8 cellular contexts compared by ENCODE assay signal in the genomic region with DNA sequence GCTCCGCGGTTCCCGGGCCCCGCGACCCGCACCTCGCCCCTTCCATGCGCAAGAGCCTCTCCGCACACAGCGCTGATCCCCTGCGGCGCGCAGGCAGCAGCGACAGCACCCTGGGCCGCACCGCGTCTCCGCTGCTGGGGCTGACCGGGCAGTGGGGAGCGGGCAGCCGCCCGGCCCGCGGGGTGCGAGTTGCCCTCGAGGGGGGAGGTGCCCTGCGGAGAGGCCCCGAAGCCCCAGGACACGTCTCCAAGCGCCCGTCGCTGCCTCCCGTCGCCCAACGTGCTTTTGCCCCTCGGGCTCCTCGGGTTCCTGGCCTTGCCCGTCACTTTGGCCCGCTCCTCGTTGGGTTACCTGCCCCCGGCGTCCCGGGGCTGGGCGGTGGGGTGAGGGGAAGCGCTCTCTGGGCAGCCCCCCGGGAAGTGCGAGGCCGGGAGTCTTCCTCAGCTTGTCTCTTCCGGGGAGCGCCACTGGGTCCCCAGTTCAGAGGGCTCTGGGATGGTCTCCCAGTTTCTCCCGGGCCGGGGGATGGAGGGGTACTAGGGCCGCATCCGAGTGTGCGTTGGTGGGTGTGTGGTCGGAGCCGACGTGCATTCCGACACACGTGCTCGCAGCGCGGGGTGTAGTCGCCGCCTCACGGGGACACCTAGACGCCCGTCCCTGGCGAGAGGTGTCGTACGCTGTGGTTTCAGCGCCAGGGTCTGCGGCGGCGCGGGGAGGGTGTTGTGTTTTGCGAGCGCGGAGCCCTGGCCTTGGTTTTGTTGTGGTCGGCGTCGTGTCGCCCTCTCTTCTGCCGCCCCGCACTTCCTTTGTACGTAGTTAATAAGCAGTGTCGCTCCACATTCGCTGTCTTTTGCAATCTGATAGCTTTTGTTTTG. TPM values are rescaled to one million over a fixed set of nuclear protein-coding genes. Genes with fewer than 3 reads are reported as not detected.
DNase-seq lines count a peak whose midpoint lies in the region; ATAC-seq and TF ChIP-seq lines count a peak whose summit lies in the region.

No MANE protein-coding gene starts in this region.

- no peaks in the 10 kb centered on the region for H3K9me3 Mint-ChIP-seq in activated naive CD4-positive, alpha-beta T cell treated with anti-CD3 and anti-CD28 coated beads, Interleukin-2, amount 50 U/mL, for 24 hours
- H3K9me3 Mint-ChIP-seq in progenitor cell of endocrine pancreas (ENCODE audit: low read depth), result no peaks in the 10 kb centered on the region

- H3K79me2 ChIP-seq in PC-3 (ENCODE audit: low read length), result peaks cover 59% of the 10 kb centered on the region

- peak overlapping the region; percentile 57 for H2AFZ ChIP-seq in PC-3 (ENCODE audit: low read length)

- TF ChIP-seq CTCF in PC-3 (conservative IDR thresholded peaks at IDR 0.05; ENCODE audit: low read depth, low read length) (no peak), progenitor cell of endocrine pancreas (IDR thresholded peaks at IDR 0.05; ENCODE audit: unreplicated experiment) (no peak)

- no peaks in the 10 kb centered on the region for H3F3A ChIP-seq in PC-3 (ENCODE audit: low read length, unreplicated experiment)

- POLR2A ChIA-PET in PC-3 (lab: Charles Lee; ENCODE audit: unreplicated experiment), result no interaction called here

- H3K4me1 Mint-ChIP-seq in activated naive CD4-positive, alpha-beta T cell treated with anti-CD3 and anti-CD28 coated beads, Interleukin-2, amount 50 U/mL, for 24 hours, result peaks cover 60% of the 10 kb centered on the region
- H3K4me1 Mint-ChIP-seq in progenitor cell of endocrine pancreas (ENCODE audit: low read depth), result peaks cover 31% of the 10 kb centered on the region

- ATAC-seq in PC-3, result no peak
- ATAC-seq in Right ventricle myocardium superior (ENCODE audit: poor library complexity), result peak; percentile 22
- ATAC-seq in GM19397 (IDR thresholded peaks at IDR 0.05; ENCODE audit: unreplicated experiment), result no peak
- no peak for ATAC-seq in HG02981 (IDR thresholded peaks at IDR 0.05; ENCODE audit: unreplicated experiment)
- no peak for ATAC-seq in HG02870 (IDR thresholded peaks at IDR 0.05; ENCODE audit: unreplicated experiment)

- peak overlapping the region; percentile 97 for H3K27ac Mint-ChIP-seq in activated naive CD4-positive, alpha-beta T cell treated with anti-CD3 and anti-CD28 coated beads, Interleukin-2, amount 50 U/mL, for 24 hours
- H3K27ac Mint-ChIP-seq in progenitor cell of endocrine pancreas, result peak overlapping the region; percentile 97

- H3K27me3 ChIP-seq in PC-3 (ENCODE audit: low read length), result peaks cover 69% of the 10 kb centered on the region

- H4K20me1 ChIP-seq in PC-3 (ENCODE audit: low read length), result 0 out of 2 replicates have a peak, but pooled peaks cover 5% of the 10 kb centered on the region

- H3K27ac ChIP-seq in PC-3 (ENCODE audit: low read length), result peak overlapping the region; percentile 16; the same call in 1 of the 2 replicates

- no peaks in the 10 kb centered on the region for H3K36me3 ChIP-seq in PC-3 (ENCODE audit: low read depth, low read length)

- H3K4me3 Mint-ChIP-seq in activated naive CD4-positive, alpha-beta T cell treated with anti-CD3 and anti-CD28 coated beads, Interleukin-2, amount 50 U/mL, for 24 hours, result peak overlapping the region; percentile 95
- peak overlapping the region; percentile 94 for H3K4me3 Mint-ChIP-seq in progenitor cell of endocrine pancreas (ENCODE audit: low read depth)

- DNase-seq in D341Med (ENCODE audit: low spot score) (peak; percentile 52), PC-3 (peak; percentile 18), Right ventricle myocardium superior (peak; percentile 67), progenitor cell of endocrine pancreas (ENCODE audit: low spot score, unreplicated experiment) (peak; percentile 27)

- H3K9me3 ChIP-seq in PC-3 (ENCODE audit: low read length), result no peaks in the 10 kb centered on the region

- TSS peak; percentile 68 for BruUV-seq in PC-3 (replicated peaks; lab: Mats Ljungman, UMichigan)

- CTCF ChIA-PET in PC-3 (lab: Charles Lee), result no interaction called here

- H3K27me3 Mint-ChIP-seq in activated naive CD4-positive, alpha-beta T cell treated with anti-CD3 and anti-CD28 coated beads, Interleukin-2, amount 50 U/mL, for 24 hours, result no peaks in the 10 kb centered on the region
- H3K27me3 Mint-ChIP-seq in progenitor cell of endocrine pancreas, result peaks cover 11% of the 10 kb centered on the region

- H3K9me2 ChIP-seq in PC-3 (replicated peaks; ENCODE audit: low read length), result no peaks in the 10 kb centered on the region

- H3K9ac ChIP-seq in PC-3 (ENCODE audit: low read length), result peak overlapping the region; percentile 69

- H3K4me1 ChIP-seq in PC-3 (ENCODE audit: insufficient read depth, low read length), result peaks cover 7% of the 10 kb centered on the region; the same call in 1 of the 2 replicates

- no peaks in the 10 kb centered on the region for H3K36me3 Mint-ChIP-seq in activated naive CD4-positive, alpha-beta T cell treated with anti-CD3 and anti-CD28 coated beads, Interleukin-2, amount 50 U/mL, for 24 hours
- H3K36me3 Mint-ChIP-seq in progenitor cell of endocrine pancreas (ENCODE audit: insufficient read depth), result no peaks in the 10 kb centered on the region

- peak overlapping the region; percentile 75 for H3K4me3 ChIP-seq in PC-3 (ENCODE audit: low read length)

- peak overlapping the region; percentile 88 for H3K4me2 ChIP-seq in PC-3 (ENCODE audit: low read length)

- intact Hi-C loops in PC-3 (cut with micrococcal nuclease) (loop anchor here (5.0 kb wide), 3 partner anchors 127 to 208 kb away; no protein-coding TSS in a partner anchor), Right ventricle myocardium superior (cut with DNase I) (loop anchor here (5.0 to 10.0 kb wide), 3 partner anchors 127 to 405 kb away; no protein-coding TSS in a partner anchor)

RNA-seq across cellular contexts. Expression of gene IGF1R, which starts 1.9 kb away (rescaled TPM):
- 3.8 and 15.8 TPM in 2 replicates for total RNA-seq in PC-3 (2014; rRNA removed)
- total RNA-seq in Right ventricle myocardium superior, result 31.4 TPM
- 106 and 109 TPM in 2 replicates for total RNA-seq in progenitor cell of endocrine pancreas
